1 cellular context compared by ENCODE assay signal in the genomic region with DNA sequence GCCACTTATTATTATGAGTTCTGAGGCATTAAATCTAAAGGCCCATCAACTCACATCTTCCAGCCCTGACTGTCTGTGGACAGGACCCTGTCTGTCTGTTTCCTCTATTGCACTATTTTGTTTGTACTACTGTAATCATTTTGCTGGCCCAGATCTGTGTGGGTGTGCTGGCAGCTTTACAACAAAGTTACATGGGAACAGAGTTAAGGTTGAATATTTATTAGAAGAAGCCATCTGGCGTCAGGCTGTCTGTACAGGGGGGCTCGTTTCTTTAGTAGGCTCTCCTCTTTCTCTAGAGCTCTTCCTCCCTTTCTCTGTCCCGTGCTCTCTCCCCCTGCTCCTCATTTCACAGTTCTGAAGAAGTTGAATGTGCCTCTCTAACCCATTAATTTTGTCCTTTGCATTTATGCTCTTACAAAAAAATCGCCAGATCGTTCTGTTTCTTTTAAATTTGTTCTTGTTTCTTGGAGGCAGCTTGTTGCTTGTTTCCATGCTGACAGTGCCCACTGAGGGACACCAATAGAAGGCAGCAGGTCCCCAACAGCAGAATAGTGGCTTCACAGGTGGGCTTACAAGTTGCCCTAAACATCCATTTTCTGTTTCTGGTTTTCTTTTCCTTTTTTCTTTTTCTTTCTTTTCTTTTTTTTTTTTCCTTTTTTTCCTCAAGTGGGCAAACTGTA.
TF ChIP-seq lines count a peak whose summit lies in the region.

No MANE protein-coding gene starts in this region.

TF ChIP-seq in SK-N-SH, 30 proteins besides CTCF, POLR2A, EP300 and RAD21 (continued from another document):
- TF ChIP-seq, protein P1, sequence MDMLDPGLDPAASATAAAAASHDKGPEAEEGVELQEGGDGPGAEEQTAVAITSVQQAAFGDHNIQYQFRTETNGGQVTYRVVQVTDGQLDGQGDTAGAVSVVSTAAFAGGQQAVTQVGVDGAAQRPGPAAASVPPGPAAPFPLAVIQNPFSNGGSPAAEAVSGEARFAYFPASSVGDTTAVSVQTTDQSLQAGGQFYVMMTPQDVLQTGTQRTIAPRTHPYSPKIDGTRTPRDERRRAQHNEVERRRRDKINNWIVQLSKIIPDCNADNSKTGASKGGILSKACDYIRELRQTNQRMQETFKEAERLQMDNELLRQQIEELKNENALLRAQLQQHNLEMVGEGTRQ (IDR thresholded peaks at IDR 0.05; ENCODE audit: borderline replicate concordance, low read depth, low read length), result no peak
- TF ChIP-seq RFX5 (IDR thresholded peaks at IDR 0.05; ENCODE audit: low read length) (no peak), EZH2phosphoT487 (IDR thresholded peaks at IDR 0.05; ENCODE audit: borderline replicate concordance, low read depth) (no peak), GATA2 (CRISPR knock-in tag; IDR thresholded peaks at IDR 0.05) (no peak), JUND (IDR thresholded peaks at IDR 0.05) (peak; percentile 31; the same call in 1 of the 2 replicates), TAF1 (IDR thresholded peaks at IDR 0.05; ENCODE audit: borderline replicate concordance, low read depth, low read length) (0 out of 2 replicates have a peak, but pooled peaks have one; percentile 20), TCF12 (IDR thresholded peaks at IDR 0.05) (peak; percentile 55; the same call in 1 of the 2 replicates), RXRA (IDR thresholded peaks at IDR 0.05; ENCODE audit: borderline replicate concordance, low read depth) (peak; percentile 9; the same call in 1 of the 2 replicates), GABPA (IDR thresholded peaks at IDR 0.05; ENCODE audit: low read depth) (no peak), FOSL2 (IDR thresholded peaks at IDR 0.05; ENCODE audit: borderline replicate concordance, low read depth) (no peak), SMC3 (IDR thresholded peaks at IDR 0.05; ENCODE audit: low read depth, low read length) (no peak), FOXM1 (IDR thresholded peaks at IDR 0.05; ENCODE audit: low read depth) (0 out of 2 replicates have a peak, but pooled peaks have one; percentile 27)
- TF ChIP-seq, protein P2, sequence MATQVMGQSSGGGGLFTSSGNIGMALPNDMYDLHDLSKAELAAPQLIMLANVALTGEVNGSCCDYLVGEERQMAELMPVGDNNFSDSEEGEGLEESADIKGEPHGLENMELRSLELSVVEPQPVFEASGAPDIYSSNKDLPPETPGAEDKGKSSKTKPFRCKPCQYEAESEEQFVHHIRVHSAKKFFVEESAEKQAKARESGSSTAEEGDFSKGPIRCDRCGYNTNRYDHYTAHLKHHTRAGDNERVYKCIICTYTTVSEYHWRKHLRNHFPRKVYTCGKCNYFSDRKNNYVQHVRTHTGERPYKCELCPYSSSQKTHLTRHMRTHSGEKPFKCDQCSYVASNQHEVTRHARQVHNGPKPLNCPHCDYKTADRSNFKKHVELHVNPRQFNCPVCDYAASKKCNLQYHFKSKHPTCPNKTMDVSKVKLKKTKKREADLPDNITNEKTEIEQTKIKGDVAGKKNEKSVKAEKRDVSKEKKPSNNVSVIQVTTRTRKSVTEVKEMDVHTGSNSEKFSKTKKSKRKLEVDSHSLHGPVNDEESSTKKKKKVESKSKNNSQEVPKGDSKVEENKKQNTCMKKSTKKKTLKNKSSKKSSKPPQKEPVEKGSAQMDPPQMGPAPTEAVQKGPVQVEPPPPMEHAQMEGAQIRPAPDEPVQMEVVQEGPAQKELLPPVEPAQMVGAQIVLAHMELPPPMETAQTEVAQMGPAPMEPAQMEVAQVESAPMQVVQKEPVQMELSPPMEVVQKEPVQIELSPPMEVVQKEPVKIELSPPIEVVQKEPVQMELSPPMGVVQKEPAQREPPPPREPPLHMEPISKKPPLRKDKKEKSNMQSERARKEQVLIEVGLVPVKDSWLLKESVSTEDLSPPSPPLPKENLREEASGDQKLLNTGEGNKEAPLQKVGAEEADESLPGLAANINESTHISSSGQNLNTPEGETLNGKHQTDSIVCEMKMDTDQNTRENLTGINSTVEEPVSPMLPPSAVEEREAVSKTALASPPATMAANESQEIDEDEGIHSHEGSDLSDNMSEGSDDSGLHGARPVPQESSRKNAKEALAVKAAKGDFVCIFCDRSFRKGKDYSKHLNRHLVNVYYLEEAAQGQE (IDR thresholded peaks at IDR 0.05; ENCODE audit: low read depth, low read length), result no peak
- TF ChIP-seq, protein P3, sequence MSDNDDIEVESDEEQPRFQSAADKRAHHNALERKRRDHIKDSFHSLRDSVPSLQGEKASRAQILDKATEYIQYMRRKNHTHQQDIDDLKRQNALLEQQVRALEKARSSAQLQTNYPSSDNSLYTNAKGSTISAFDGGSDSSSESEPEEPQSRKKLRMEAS (IDR thresholded peaks at IDR 0.05; ENCODE audit: low read depth), result no peak
